ENCODE assay signal across 8 cellular contexts in genomic region chr11:34840736-34841386, GRCh38.
DNase-seq lines count a peak whose midpoint lies in the region; ATAC-seq, FAIRE-seq and TF ChIP-seq lines count a peak whose summit lies in the region.

No MANE protein-coding gene starts in this region.

- 0 out of 2 replicates have a peak, but pooled peaks cover 2% of the 10 kb centered on the region for H3K27me3 ChIP-seq in OCI-LY3 (ENCODE audit: low read depth, low read length)

- FAIRE-seq in GM18507 (lab: Jason Lieb, UNC): peak; percentile 77

- TF ChIP-seq CTCF in OCI-LY3 (IDR thresholded peaks at IDR 0.05; ENCODE audit: low read depth, low read length) (peak; percentile 66), nephron progenitor cell (IDR thresholded peaks at IDR 0.05) (peak; percentile 21)

- H3K4me1 Mint-ChIP-seq in nephron progenitor cell: peaks cover 29% of the 10 kb centered on the region

- H3K4me3 Mint-ChIP-seq in nephron progenitor cell: no peak overlapping the region

- no peak overlapping the region for H3K27ac Mint-ChIP-seq in nephron progenitor cell

- H3K36me3 Mint-ChIP-seq in nephron progenitor cell (ENCODE audit: low read depth): peaks cover 11% of the 10 kb centered on the region

- no peak overlapping the region for H3K4me2 ChIP-seq in OCI-LY3 (ENCODE audit: low read length)

- peak; percentile 90 for ATAC-seq in HG03066 (IDR thresholded peaks at IDR 0.05; ENCODE audit: low read depth, unreplicated experiment)

- DNase-seq in AML-193 (lab: John Stamatoyannopoulos, UW) (peak; percentile 77 to 79), GM18507 (ENCODE audit: extremely low spot score, insufficient read length, low read depth) (no peak), cerebellar cortex (ENCODE audit: low spot score) (peak; percentile 16), nephron progenitor cell (no peak), mucosa of gallbladder (ENCODE audit: low spot score) (no peak)
- no peak for DNase-seq in activated effector memory CD4-positive, alpha-beta T cell treated with Interleukin-2 at 50 U/mL for 16 hours

- no peaks in the 10 kb centered on the region for H3K79me2 ChIP-seq in OCI-LY3 (ENCODE audit: low read length)

- H3K27ac ChIP-seq in OCI-LY3 (ENCODE audit: low read length): no peak overlapping the region

- H3K9me3 ChIP-seq in OCI-LY3 (ENCODE audit: insufficient read depth, low read length): no peaks in the 10 kb centered on the region

- no peak overlapping the region for H2AFZ ChIP-seq in OCI-LY3 (ENCODE audit: low read depth, low read length)

- peaks cover 4% of the 10 kb centered on the region for H3K27me3 Mint-ChIP-seq in nephron progenitor cell (ENCODE audit: low read depth, poor library complexity)

- peaks cover 11% of the 10 kb centered on the region for H3K4me1 ChIP-seq in OCI-LY3 (ENCODE audit: low read length)

- H4K20me1 ChIP-seq in OCI-LY3 (ENCODE audit: insufficient read depth, low read length): no peaks in the 10 kb centered on the region

- H3K4me3 ChIP-seq in OCI-LY3 (ENCODE audit: low read length): no peak overlapping the region

- no peak overlapping the region for H3K9ac ChIP-seq in OCI-LY3 (ENCODE audit: low read length)

- H3K36me3 ChIP-seq in OCI-LY3 (replicated peaks; ENCODE audit: low read depth, low read length): no peaks in the 10 kb centered on the region

- H3K9me3 Mint-ChIP-seq in nephron progenitor cell: no peaks in the 10 kb centered on the region

Comparison
In these comparisons a context has a peak if more than half of its experiments do, and no peak if none do; other contexts are left out.
1. DNase-seq: peak in AML-193 (2 of 2) and cerebellar cortex (single experiment); none in GM18507 (single experiment), nephron progenitor cell (single experiment), activated effector memory CD4-positive, alpha-beta T cell treated with Interleukin-2 at 50 U/mL for 16 hours (single experiment) and mucosa of gallbladder (single experiment).